Comparison of ENCODE assay signal across 14 cellular contexts in genomic region chr6:28771401-28772267, GRCh38.
DNase-seq lines count a peak whose midpoint lies in the region; ATAC-seq, FAIRE-seq and TF ChIP-seq lines count a peak whose summit lies in the region.
"Had no signal": no experiment of that assay in that cellular context is flagged by ENCODE, and none has a peak within 500 bp of the region (broad histone marks: within the 10 kb centered on the region; RNA-seq: fewer than 3 reads in every experiment).

No MANE protein-coding gene starts in this region.

- H3K9me3 ChIP-seq in A549 (no peaks in the 10 kb centered on the region), NT2/D1 (ENCODE audit: insufficient read depth, low read length) (no peaks in the 10 kb centered on the region)

- ATAC-seq in A549 (peak; percentile 37 to 69; a peak in 3 of 6 replicates), GM19328 (IDR thresholded peaks at IDR 0.05; ENCODE audit: unreplicated experiment) (no peak), HG03469 (IDR thresholded peaks at IDR 0.05; ENCODE audit: unreplicated experiment) (no peak)
- ATAC-seq: right cardiac atrium, T-cell had no signal

- CTCF ChIA-PET in A549 (lab: Yijun Ruan, JAX): interaction anchor here (0.9 to 2.8 kb wide), 2 partner anchors 14 to 22 kb away, joined by 6 to 12 read pairs; no protein-coding TSS in a partner anchor

- H3K27ac ChIP-seq in A549: no peak overlapping the region

- no peak for TF ChIP-seq POLR2A in A549 (IDR thresholded peaks at IDR 0.05; ENCODE audit: low read length)

- H3K4me3 ChIP-seq in A549: no peak overlapping the region
- H3K4me3 ChIP-seq in GM12875 (ENCODE audit: low read depth, low read length): no peak overlapping the region
- no peak overlapping the region for H3K4me3 ChIP-seq in NT2/D1 (ENCODE audit: insufficient read length, low read depth)
- no peak overlapping the region for H3K4me3 ChIP-seq in bronchial epithelial cell (ENCODE audit: low read depth, low read length)

- TF ChIP-seq CTCF in A549 (IDR thresholded peaks at IDR 0.05): no peak
- TF ChIP-seq CTCF in GM12875 (IDR thresholded peaks at IDR 0.05; ENCODE audit: borderline replicate concordance, insufficient read depth, low read depth, low read length): peak; percentile 11; the same call in 1 of the 2 replicates
- no peak for TF ChIP-seq CTCF in bronchial epithelial cell (IDR thresholded peaks at IDR 0.05; ENCODE audit: insufficient read depth, low read length, severe bottlenecking)

- no peak for TF ChIP-seq RAD21 in A549 (conservative IDR thresholded peaks at IDR 0.05 in 1 of 2, IDR thresholded peaks at IDR 0.05 in 1 of 2)

- POLR2A ChIA-PET in A549 (lab: Yijun Ruan, JAX): no interaction called here

- no peak for TF ChIP-seq EP300 in A549 (IDR thresholded peaks at IDR 0.05)

- peaks cover 93% of the 10 kb centered on the region for H3K27me3 ChIP-seq in NT2/D1 (ENCODE audit: insufficient read depth, insufficient read length)
- H3K27me3 ChIP-seq in bronchial epithelial cell (ENCODE audit: control insufficient read depth, insufficient read depth, low read length): peaks cover 79% of the 10 kb centered on the region

- H3K9ac ChIP-seq in NT2/D1 (ENCODE audit: insufficient read length, low read depth): peak overlapping the region; percentile 26

- H3K4me1 ChIP-seq in A549 (no peaks in the 10 kb centered on the region), NT2/D1 (ENCODE audit: insufficient read depth, insufficient read length) (peaks cover 5% of the 10 kb centered on the region)

- WGBS in A549 (ENCODE audit: missing lambda C conversion rate): 61% methylated on average over 19 of the region's 19 CpGs

- no peak for FAIRE-seq in A549 (lab: Jason Lieb, UNC)
- no peak for FAIRE-seq in bronchial epithelial cell (lab: Jason Lieb, UNC)
- FAIRE-seq: islet of Langerhans had no signal

- no peak overlapping the region for H3K4me2 ChIP-seq in A549

- DNase-seq in A549 (ENCODE audit: low read depth in 1 of 2, low spot score in 1 of 2): no peak
- no peak for DNase-seq in NT2/D1 (ENCODE audit: low read depth, low spot score)
- peak; percentile 46 for DNase-seq in bronchial epithelial cell (ENCODE audit: low read depth)
- no peak for DNase-seq in DMS53 treated with DMSO at 0.1 percent for 48 hours (lab: John Stamatoyannopoulos, UW; ENCODE audit: unreplicated experiment)
- DNase-seq in putamen (ENCODE audit: low spot score): no peak
- DNase-seq: activated naive CD8-positive, alpha-beta T cell treated with anti-CD3 and anti-CD28 coated beads, Interleukin-2, amount 10 ng/mL, durations not matched to agents 7 days and 5 days; NCI-H1417; NCI-H510A; right cardiac atrium; T-cell had no signal

- H3K36me3 ChIP-seq in NT2/D1 (ENCODE audit: insufficient read depth, insufficient read length, low read length) (no peaks in the 10 kb centered on the region), bronchial epithelial cell (ENCODE audit: control insufficient read depth, insufficient read depth, low read length) (no peaks in the 10 kb centered on the region)

TF ChIP-seq in A549, 52 proteins besides CTCF, POLR2A, EP300 and RAD21:
- TF ChIP-seq POLR2AphosphoS2 (conservative IDR thresholded peaks at IDR 0.05; ENCODE audit: low read length): no peak
- TF ChIP-seq TP53 (CRISPR knock-in tag; IDR thresholded peaks at IDR 0.05): no peak
- TF ChIP-seq RFX5 (IDR thresholded peaks at IDR 0.05): no peak
- TF ChIP-seq ZFP36 (IDR thresholded peaks at IDR 0.05; ENCODE audit: borderline replicate concordance, partially characterized antibody): no peak
- TF ChIP-seq RCOR1 (IDR thresholded peaks at IDR 0.05; ENCODE audit: low read depth, low read length): no peak
- no peak for TF ChIP-seq HOXA7 (CRISPR knock-in tag; IDR thresholded peaks at IDR 0.05)
- no peak for TF ChIP-seq HOXB13 (CRISPR knock-in tag; IDR thresholded peaks at IDR 0.05; ENCODE audit: low read depth)
- no peak for TF ChIP-seq CBX2 (IDR thresholded peaks at IDR 0.05; ENCODE audit: borderline replicate concordance, low read depth)
- no peak for TF ChIP-seq NFE2L2 (conservative IDR thresholded peaks at IDR 0.05; ENCODE audit: low read length)
- no peak for TF ChIP-seq BHLHE40 (IDR thresholded peaks at IDR 0.05; ENCODE audit: low read depth, low read length)
- no peak for TF ChIP-seq ZC3H11A (IDR thresholded peaks at IDR 0.05)
- no peak for TF ChIP-seq ELK1 (IDR thresholded peaks at IDR 0.05; ENCODE audit: low read depth, low read length)
- no peak for TF ChIP-seq HEYL (CRISPR knock-in tag; IDR thresholded peaks at IDR 0.05)

Comparison
In these comparisons a context has a peak if more than half of its experiments do, and no peak if none do; other contexts are left out.
1. ATAC-seq: peak in A549 (2 of 2); none in GM19328 (single experiment) and HG03469 (single experiment).